ENCODE assay signal across 1 cellular context in genomic region chr13:113980489-113981064, GRCh38.
TF ChIP-seq lines count a peak whose summit lies in the region.

No MANE protein-coding gene starts in this region.

TF ChIP-seq in HepG2, 621 proteins besides CTCF, POLR2A, EP300 and RAD21:
- TF ChIP-seq ZNF101 (CRISPR knock-in tag; IDR thresholded peaks at IDR 0.05; ENCODE audit: borderline replicate concordance, low read depth) (no peak), CREB1 (IDR thresholded peaks at IDR 0.05) (0 out of 2 replicates have a peak, but pooled peaks have one; percentile 28), CREB1 (CRISPR knock-in tag; IDR thresholded peaks at IDR 0.05) (no peak), NFYB (CRISPR knock-in tag; IDR thresholded peaks at IDR 0.05) (no peak), TBP (CRISPR knock-in tag; IDR thresholded peaks at IDR 0.05) (no peak), ZNF33A (CRISPR knock-in tag; IDR thresholded peaks at IDR 0.05; ENCODE audit: borderline replicate concordance) (no peak), SCMH1 (CRISPR knock-in tag; IDR thresholded peaks at IDR 0.05; ENCODE audit: borderline replicate concordance) (no peak)
TF ChIP-seq in HepG2: peak in this region for 1.
